In the genomic region with DNA sequence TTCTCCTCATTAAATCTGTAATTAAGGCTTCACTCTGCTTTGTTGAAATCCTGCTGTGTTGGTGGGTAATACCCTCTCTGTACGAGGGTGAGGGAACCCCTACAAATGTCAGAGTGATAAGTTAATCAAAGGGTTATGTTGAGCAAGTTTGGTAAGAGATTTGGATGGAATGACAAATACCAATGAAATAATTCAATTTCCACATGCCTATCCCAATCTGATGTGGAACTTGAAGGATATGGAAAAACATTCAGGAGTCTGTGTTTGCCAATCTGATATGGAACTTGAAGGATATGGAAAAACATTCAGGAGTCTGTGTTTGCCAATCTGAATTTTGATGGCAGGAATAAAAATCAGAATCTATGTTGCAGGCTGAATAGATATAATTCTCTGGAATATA, we compare ENCODE assay signal across 31 cellular contexts.
"Had no signal": no experiment of that assay in that cellular context is flagged by ENCODE, and none has a peak within 500 bp of the region (broad histone marks: within the 10 kb centered on the region; RNA-seq: fewer than 3 reads in every experiment).

No MANE protein-coding gene starts in this region.

- H3K36me3 Mint-ChIP-seq: naive thymus-derived CD4-positive, alpha-beta T cell; natural killer cell; neural progenitor cell; stimulated activated memory B cell treated with anti-CD40 and anti-IgM and Interleukin-4, amounts not matched to agents 10 μg/mL and 1 μg/mL and 100 μg/mL, for 72 hours had no signal

- ATAC-seq: naive thymus-derived CD4-positive, alpha-beta T cell; natural killer cell; psoas muscle; right cardiac atrium; right lobe of liver; stimulated activated memory B cell treated with anti-CD40 and anti-IgM and Interleukin-4, amounts not matched to agents 10 μg/mL and 1 μg/mL and 100 μg/mL, for 72 hours; stimulated activated naive CD8-positive, alpha-beta T cell treated with anti-CD3 and anti-CD28 coated beads, Interleukin-15, amount 100 ng/mL, for 72 hours; stimulated activated naive CD8-positive, alpha-beta T cell treated with anti-CD3 and anti-CD28 coated beads, Interleukin-15, Interleukin-2, amounts not matched to agents 100 U/mL and 50 U/mL, for 24 hours had no signal

- H3K4me3 Mint-ChIP-seq: naive thymus-derived CD4-positive, alpha-beta T cell; natural killer cell; nephron; neural progenitor cell; stimulated activated memory B cell treated with anti-CD40 and anti-IgM and Interleukin-4, amounts not matched to agents 10 μg/mL and 1 μg/mL and 100 μg/mL, for 72 hours; stimulated activated naive CD8-positive, alpha-beta T cell treated with anti-CD3 and anti-CD28 coated beads, Interleukin-15, amount 100 ng/mL, for 72 hours had no signal

- H3K36me3 ChIP-seq: neural progenitor cell, ovary, right lobe of liver, sigmoid colon, spleen, suprapubic skin, tibial artery, transverse colon, upper lobe of left lung, vagina had no signal

- H2AFZ ChIP-seq: neural progenitor cell, parathyroid adenoma had no signal

- H3K4me3 ChIP-seq: neural progenitor cell, ovary, psoas muscle, right lobe of liver, sigmoid colon, spleen, suprapubic skin, testis, tibial artery, transverse colon, upper lobe of left lung, vagina had no signal

- H3K4me2 ChIP-seq: neural progenitor cell had no signal

- H3K9me3 ChIP-seq: ovary, psoas muscle, right lobe of liver, sigmoid colon, spleen, suprapubic skin, testis, tibial artery, transverse colon, upper lobe of left lung, vagina had no signal

- H3K4me1 Mint-ChIP-seq: naive thymus-derived CD4-positive, alpha-beta T cell; natural killer cell; stimulated activated memory B cell treated with anti-CD40 and anti-IgM and Interleukin-4, amounts not matched to agents 10 μg/mL and 1 μg/mL and 100 μg/mL, for 72 hours; stimulated activated naive CD8-positive, alpha-beta T cell treated with anti-CD3 and anti-CD28 coated beads, Interleukin-15, amount 100 ng/mL, for 72 hours had no signal

- H3K27me3 Mint-ChIP-seq: naive thymus-derived CD4-positive, alpha-beta T cell; progenitor cell of endocrine pancreas; stimulated activated memory B cell treated with anti-CD40 and anti-IgM and Interleukin-4, amounts not matched to agents 10 μg/mL and 1 μg/mL and 100 μg/mL, for 72 hours; stimulated activated naive CD8-positive, alpha-beta T cell treated with anti-CD3 and anti-CD28 coated beads, Interleukin-15, amount 100 ng/mL, for 72 hours had no signal

- DNase-seq: naive thymus-derived CD4-positive, alpha-beta T cell; natural killer cell; occipital lobe; ovary; posterior cingulate gyrus; psoas muscle; right cardiac atrium; right lobe of liver; sigmoid colon; small intestine; spleen; stimulated activated CD4-positive, alpha-beta T cell treated with anti-CD3 and anti-CD28 coated beads, Interleukin-12 subunit alpha, Interleukin-12 subunit beta, amount 100 ng/mL, for 4 hours; stimulated activated CD4-positive, alpha-beta T cell treated with anti-CD3 and anti-CD28 coated beads, Interleukin-1b, Interleukin-23, amount 100 ng/mL, for 48 hours; stimulated activated CD4-positive, alpha-beta T cell treated with anti-CD3 and anti-CD28 coated beads, Interleukin-4, amount 100 ng/mL, for 1 hour; stimulated activated CD4-positive, alpha-beta T cell treated with anti-CD3 and anti-CD28 coated beads, Interleukin-4, amount 100 ng/mL, for 4 hours; stimulated activated CD8-positive, alpha-beta memory T cell treated with anti-CD3 and anti-CD28 coated beads, Interleukin-4, amount 100 ng/mL, for 48 hours; stimulated activated naive CD4-positive, alpha-beta T cell; stimulated activated naive CD8-positive, alpha-beta T cell treated with anti-CD3 and anti-CD28 coated beads, Interleukin-15, amount 100 ng/mL, for 72 hours; stimulated activated naive CD8-positive, alpha-beta T cell treated with anti-CD3 and anti-CD28 coated beads, Interleukin-15, Interleukin-2, amounts not matched to agents 100 U/mL and 50 U/mL, for 24 hours; substantia nigra; testis; tibial artery; transverse colon; upper lobe of left lung had no signal

- H3K4me1 ChIP-seq: parathyroid adenoma, psoas muscle, right lobe of liver, spleen, suprapubic skin, testis, tibial artery, transverse colon, vagina had no signal

- H3K9me3 Mint-ChIP-seq: nephron; neural progenitor cell; stimulated activated memory B cell treated with anti-CD40 and anti-IgM and Interleukin-4, amounts not matched to agents 10 μg/mL and 1 μg/mL and 100 μg/mL, for 72 hours had no signal

- H3K27ac Mint-ChIP-seq: naive thymus-derived CD4-positive, alpha-beta T cell; natural killer cell; nephron; neural progenitor cell; progenitor cell of endocrine pancreas; stimulated activated memory B cell treated with anti-CD40 and anti-IgM and Interleukin-4, amounts not matched to agents 10 μg/mL and 1 μg/mL and 100 μg/mL, for 72 hours; stimulated activated naive CD8-positive, alpha-beta T cell treated with anti-CD3 and anti-CD28 coated beads, Interleukin-15, amount 100 ng/mL, for 72 hours had no signal

- H3K27ac ChIP-seq: neural progenitor cell, ovary, parathyroid adenoma, psoas muscle, right lobe of liver, sigmoid colon, spleen, suprapubic skin, testis, tibial artery, transverse colon, upper lobe of left lung, vagina had no signal

- H3K79me2 ChIP-seq: parathyroid adenoma had no signal

- H3K27me3 ChIP-seq: neural progenitor cell, ovary, right lobe of liver, sigmoid colon, spleen, suprapubic skin, testis, tibial artery, transverse colon, upper lobe of left lung, vagina had no signal

- H3K9ac ChIP-seq: neural progenitor cell, parathyroid adenoma had no signal
